24 cellular contexts compared by ENCODE assay signal in the genomic region with DNA sequence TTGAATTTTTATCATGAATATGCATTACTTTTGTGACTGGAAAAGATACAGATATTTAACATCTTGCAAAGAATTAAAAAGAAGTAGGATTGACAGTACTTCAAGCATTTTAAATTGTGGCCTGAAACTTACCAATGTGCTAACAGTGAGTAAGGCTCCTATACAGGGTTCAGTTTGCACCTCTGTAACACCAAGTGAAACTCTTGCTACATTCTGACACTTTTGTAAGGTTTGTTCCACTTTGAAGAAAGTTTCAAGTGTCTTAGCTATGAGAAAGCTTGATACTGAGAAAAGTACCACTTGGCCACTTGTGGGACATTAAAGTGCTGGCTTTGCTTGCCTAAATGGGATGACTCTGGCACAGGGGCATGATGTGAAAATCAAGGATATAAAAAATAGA.
"Had no signal": no experiment of that assay in that cellular context is flagged by ENCODE, and none has a peak within 500 bp of the region (broad histone marks: within the 10 kb centered on the region; RNA-seq: fewer than 3 reads in every experiment).

No MANE protein-coding gene starts in this region.

- H3K4me1 Mint-ChIP-seq: immature natural killer cell; naive thymus-derived CD8-positive, alpha-beta T cell; neural crest cell had no signal

- H3K36me3 Mint-ChIP-seq: immature natural killer cell had no signal

- DNase-seq: dermis blood vessel endothelial cell; effector memory CD4-positive, alpha-beta T cell; erythroblast; esophagus squamous epithelium; hypothalamus; immature natural killer cell; islet precursor cell; kidney glomerular epithelial cell; left colon; left ventricle myocardium superior; lower lobe of right lung; naive thymus-derived CD8-positive, alpha-beta T cell; right lobe of liver; small intestine; stimulated activated CD4-positive, alpha-beta T cell treated with anti-CD3 and anti-CD28 coated beads, Interleukin-15, amount 100 ng/mL, for 24 hours; stimulated activated CD4-positive, alpha-beta T cell treated with anti-CD3 and anti-CD28 coated beads, Interleukin-2, amount 100 ng/mL, for 48 hours; stimulated activated naive B cell treated with anti-CD40 and anti-IgM and Interleukin-4, amounts not matched to agents 10 μg/mL and 1 μg/mL and 100 μg/mL, for 72 hours; stomach; thyroid gland; trophoblast cell had no signal

- H3K9me3 Mint-ChIP-seq: neural crest cell had no signal

- H3K27me3 Mint-ChIP-seq: naive thymus-derived CD8-positive, alpha-beta T cell; progenitor cell of endocrine pancreas; stimulated activated naive B cell treated with anti-CD40 and anti-IgM and Interleukin-4, amounts not matched to agents 10 μg/mL and 1 μg/mL and 100 μg/mL, for 72 hours had no signal

- H3K27ac Mint-ChIP-seq: immature natural killer cell; naive thymus-derived CD8-positive, alpha-beta T cell; progenitor cell of endocrine pancreas; stimulated activated naive B cell treated with anti-CD40 and anti-IgM and Interleukin-4, amounts not matched to agents 10 μg/mL and 1 μg/mL and 100 μg/mL, for 72 hours had no signal

- H3K9me3 ChIP-seq: esophagus squamous epithelium, lower lobe of right lung, right lobe of liver, stomach, thyroid gland had no signal

- H3K4me3 ChIP-seq: coronary artery, esophagus squamous epithelium, lower lobe of right lung, right lobe of liver, stomach, thyroid gland had no signal

- H3K27ac ChIP-seq: coronary artery, esophagus squamous epithelium, lower lobe of right lung, parathyroid adenoma, right lobe of liver, stomach, thyroid gland had no signal

- H3K36me3 ChIP-seq: esophagus squamous epithelium, lower lobe of right lung, right lobe of liver, stomach, thyroid gland had no signal

- H3K9ac ChIP-seq: parathyroid adenoma had no signal

- H3K4me3 Mint-ChIP-seq: immature natural killer cell; naive thymus-derived CD8-positive, alpha-beta T cell; neural crest cell; stimulated activated naive B cell treated with anti-CD40 and anti-IgM and Interleukin-4, amounts not matched to agents 10 μg/mL and 1 μg/mL and 100 μg/mL, for 72 hours had no signal

- H3K27me3 ChIP-seq: esophagus squamous epithelium, right lobe of liver, stomach, thyroid gland had no signal

- H2AFZ ChIP-seq: parathyroid adenoma had no signal

- ATAC-seq: left colon; left ventricle myocardium superior; naive thymus-derived CD8-positive, alpha-beta T cell; right lobe of liver; stimulated activated naive B cell treated with anti-CD40 and anti-IgM and Interleukin-4, amounts not matched to agents 10 μg/mL and 1 μg/mL and 100 μg/mL, for 72 hours had no signal

- H3K4me1 ChIP-seq: esophagus squamous epithelium, lower lobe of right lung, parathyroid adenoma, right lobe of liver, stomach, thyroid gland had no signal

- H3K79me2 ChIP-seq: parathyroid adenoma had no signal
